Comparison of ENCODE assay signal across 19 cellular contexts in genomic region chr10:114432704-114433103, GRCh38.
"Had no signal": no experiment of that assay in that cellular context is flagged by ENCODE, and none has a peak within 500 bp of the region (broad histone marks: within the 10 kb centered on the region; RNA-seq: fewer than 3 reads in every experiment).

No MANE protein-coding gene starts in this region.

- H3K4me1 Mint-ChIP-seq: memory B cell, naive B cell had no signal

- H3K9me3 ChIP-seq: adrenal gland, gastroesophageal sphincter, heart left ventricle, left ventricle myocardium inferior, mucosa of descending colon, ovary, psoas muscle, tibial nerve had no signal

- H3K4me3 Mint-ChIP-seq: memory B cell, naive B cell had no signal

- H3K27me3 Mint-ChIP-seq: memory B cell, naive B cell had no signal

- H3K9me3 Mint-ChIP-seq: activated T-helper 2 cell treated with anti-CD3 and anti-CD28 coated beads, Interferon-gamma antibody, Interleukin-2, Interleukin-4, amounts not matched to agents 10 μg/mL and 5 μg/mL and 100 μg/mL, durations not matched to agents 14 hours and 24 hours and 36 hours; memory B cell; naive B cell had no signal

- DNase-seq: activated CD4-positive, alpha-beta T cell treated with anti-CD3 and anti-CD28 coated beads, Interleukin-2, amount 50 U/mL, for 1 hour; activated CD4-positive, CD25-positive, alpha-beta regulatory T cell; activated naive CD4-positive, alpha-beta T cell treated with Interleukin-2 at 50 U/mL for 16 hours; adrenal gland; cerebellar nuclear complex; effector CD4-positive, alpha-beta T cell; heart left ventricle; left ventricle myocardium inferior; mucosa of descending colon; naive B cell; ovary; psoas muscle; right cardiac atrium; stimulated activated CD4-positive, alpha-beta T cell treated with anti-CD3 and anti-CD28 coated beads, Interleukin-2, amount 100 ng/mL, for 24 hours; stimulated activated naive CD4-positive, alpha-beta T cell treated with Interleukin-2 at 50 U/mL for 16 hours had no signal

- ATAC-seq: gastroesophageal sphincter, heart left ventricle, mucosa of descending colon, psoas muscle, right cardiac atrium had no signal

- H3K27ac ChIP-seq: adrenal gland, gastroesophageal sphincter, heart left ventricle, left ventricle myocardium inferior, ovary, psoas muscle, tibial nerve had no signal

- H3K27ac Mint-ChIP-seq: activated T-helper 2 cell treated with anti-CD3 and anti-CD28 coated beads, Interferon-gamma antibody, Interleukin-2, Interleukin-4, amounts not matched to agents 10 μg/mL and 5 μg/mL and 100 μg/mL, durations not matched to agents 14 hours and 24 hours and 36 hours; memory B cell had no signal

- H3K4me3 ChIP-seq: adrenal gland, gastroesophageal sphincter, heart left ventricle, left ventricle myocardium inferior, mucosa of descending colon, ovary, psoas muscle, tibial nerve had no signal

- H3K27me3 ChIP-seq: adrenal gland, gastroesophageal sphincter, heart left ventricle, ovary, tibial nerve had no signal

- H3K36me3 ChIP-seq: ovary had no signal
